8 cellular contexts compared by ENCODE assay signal in genomic region chr11:65204646-65205601, GRCh38. TPM values are rescaled to one million over a fixed set of nuclear protein-coding genes. Genes with fewer than 3 reads are reported as not detected.
A peak's percentile ranks its signal among the peaks of the same experiment; 100 is the strongest.
DNase-seq lines count a peak whose midpoint lies in the region; ATAC-seq, FAIRE-seq and TF ChIP-seq lines count a peak whose summit lies in the region.

No MANE protein-coding gene starts in this region.

- no peaks in the 10 kb centered on the region for H3K4me1 ChIP-seq in Panc1 (ENCODE audit: control insufficient read depth, insufficient read depth, low read length)
- no peaks in the 10 kb centered on the region for H3K4me1 ChIP-seq in right atrium auricular region
- H3K4me1 ChIP-seq in gastrocnemius medialis: no peaks in the 10 kb centered on the region

- in situ Hi-C loops in Panc1 (cut with HindIII; ENCODE audit: low pct_unique_long_range_greater_than_20kb, low sequenced_read_pairs): no loop called here
- in situ Hi-C loops in gastrocnemius medialis (cut with MboI; ENCODE audit: low sequenced_read_pairs in 4 of 4): no loop called here

- BruUV-seq in Panc1 (replicated peaks; lab: Mats Ljungman, UMichigan): no TSS peak

- H3K4me3 ChIP-seq in Panc1 (ENCODE audit: low read depth in 2 of 2, low read length in 2 of 2): no peak overlapping the region
- H3K4me3 ChIP-seq in right atrium auricular region: no peak overlapping the region
- H3K4me3 ChIP-seq in gastrocnemius medialis: no peak overlapping the region

- no peak overlapping the region for H3K27ac ChIP-seq in Panc1 (ENCODE audit: low read length)
- H3K27ac ChIP-seq in right atrium auricular region: no peak overlapping the region
- H3K27ac ChIP-seq in gastrocnemius medialis: no peak overlapping the region

- TF ChIP-seq POLR2A in GM12891 (IDR thresholded peaks at IDR 0.05; ENCODE audit: low read depth, low read length) (no peak), gastrocnemius medialis (IDR thresholded peaks at IDR 0.05) (no peak)

- DNase-seq in AG09319 (ENCODE audit: extremely low read depth, low read depth) (no peak), GM12891 (ENCODE audit: insufficient read length, low spot score) (peak; percentile 84), Panc1 (ENCODE audit: low read depth, low spot score) (no peak), amniotic epithelial cell (ENCODE audit: low read depth) (peak; percentile 26), right atrium auricular region (ENCODE audit: low spot score) (no peak), gastrocnemius medialis (no peak)

- H3K36me3 ChIP-seq in Panc1 (ENCODE audit: control insufficient read depth, insufficient read depth, low read length): peaks cover 6% of the 10 kb centered on the region
- H3K36me3 ChIP-seq in right atrium auricular region: peaks cover 83% of the 10 kb centered on the region
- H3K36me3 ChIP-seq in gastrocnemius medialis: peaks cover 0 to 78% of the 10 kb centered on the region in 2 donors

- peak; percentile 81 for FAIRE-seq in GM12891 (lab: Jason Lieb, UNC)

- intact Hi-C loops in Panc1 (cut with micrococcal nuclease; ENCODE audit: unreplicated experiment): no loop called here
- intact Hi-C loops in gastrocnemius medialis (cut with DNase I; ENCODE audit: low total_unique reads): no loop called here

- POLR2A ChIA-PET in Panc1 (lab: Charles Lee): no interaction called here

- peak; percentile 70 for ATAC-seq in Panc1
- ATAC-seq in gastrocnemius medialis: peak in 1 of 2 donors; percentile 49
- ATAC-seq in GM18502 (IDR thresholded peaks at IDR 0.05; ENCODE audit: poor library complexity, unreplicated experiment): no peak
- ATAC-seq in HG02938 (IDR thresholded peaks at IDR 0.05; ENCODE audit: unreplicated experiment): no peak

- CTCF ChIA-PET in Panc1 (lab: Charles Lee): interaction anchor here (0.5 to 1.1 kb wide), 3 partner anchors 43 to 124 kb away, joined by 3 to 6 read pairs (median 4); no protein-coding TSS in a partner anchor

- H3K9me3 ChIP-seq in Panc1 (ENCODE audit: control insufficient read depth, insufficient read depth, low read depth, low read length) (no peaks in the 10 kb centered on the region), right atrium auricular region (no peaks in the 10 kb centered on the region), gastrocnemius medialis (no peaks in the 10 kb centered on the region)

- H3K27me3 ChIP-seq in Panc1 (ENCODE audit: control insufficient read depth, insufficient read depth, low read length) (no peaks in the 10 kb centered on the region), right atrium auricular region (no peaks in the 10 kb centered on the region), gastrocnemius medialis (no peaks in the 10 kb centered on the region)

- TF ChIP-seq CTCF in AG09319 (IDR thresholded peaks at IDR 0.05; ENCODE audit: low read depth, low read length): peak; percentile 79
- peak; percentile 100 for TF ChIP-seq CTCF in Panc1 (IDR thresholded peaks at IDR 0.05)
- TF ChIP-seq CTCF in right atrium auricular region (IDR thresholded peaks at IDR 0.05): peak; percentile 79 to 89
- TF ChIP-seq CTCF in gastrocnemius medialis (IDR thresholded peaks at IDR 0.05 in 4 of 5, conservative IDR thresholded peaks at IDR 0.05 in 1 of 5): peak; percentile 56 to 83 (median 73)

TF ChIP-seq in GM12891, 5 proteins besides CTCF, POLR2A, EP300 and RAD21:
- TF ChIP-seq PAX5 (IDR thresholded peaks at IDR 0.05; ENCODE audit: insufficient read depth, low read length, severe bottlenecking) (no peak), TAF1 (IDR thresholded peaks at IDR 0.05; ENCODE audit: low read depth, low read length) (no peak), POU2F2 (IDR thresholded peaks at IDR 0.05; ENCODE audit: low read depth, low read length) (no peak), SPI1 (IDR thresholded peaks at IDR 0.05; ENCODE audit: low read depth, low read length) (no peak), POLR2AphosphoS5 (IDR thresholded peaks at IDR 0.05; ENCODE audit: low read depth, low read length) (no peak)
TF ChIP-seq in GM12891: peak in this region for 0.

RNA-seq across cellular contexts. Expression of gene CAPN1, which starts 23.2 kb away (rescaled TPM):
- 66.6 TPM for polyA plus RNA-seq in GM12891 (2012; ENCODE audit: low read depth, missing spikeins)
- total RNA-seq in Panc1 (2021; ENCODE audit: unreplicated experiment): 256 TPM
- 263 TPM for polyA plus RNA-seq in Panc1 (2012; ENCODE audit: insufficient read length)
- total RNA-seq in right atrium auricular region: 10 to 100 TPM; 89.9 to 93.0 TPM
- 100 to 1,000 TPM in 2 of 4 donors, 10 to 100 TPM in 2; 52.7 to 153 (median 106) TPM for total RNA-seq in gastrocnemius medialis

RNA-seq across cellular contexts. Expression of gene SPDYC, which starts 34.9 kb away (rescaled TPM):
- polyA plus RNA-seq in GM12891 (2012; ENCODE audit: low read depth, missing spikeins): not detected
- total RNA-seq in Panc1 (2021; ENCODE audit: unreplicated experiment) (not detected), right atrium auricular region (not detected), gastrocnemius medialis (not detected)
- not detected for polyA plus RNA-seq in Panc1 (2012; ENCODE audit: insufficient read length)

RNA-seq across cellular contexts. Expression of gene POLA2, which starts 56.8 kb away (rescaled TPM):
- 31.6 TPM for polyA plus RNA-seq in GM12891 (2012; ENCODE audit: low read depth, missing spikeins)
- total RNA-seq in Panc1 (2021; ENCODE audit: unreplicated experiment) (39.0 TPM), right atrium auricular region (10 to 100 TPM in 1 of 2 donors, 1 to 10 TPM in 1; 4.5 to 12.4 TPM), gastrocnemius medialis (1 to 10 TPM; 2.9 to 9.2 (median 6.9) TPM)
- polyA plus RNA-seq in Panc1 (2012; ENCODE audit: insufficient read length): 31.1 TPM

Comparison
In these comparisons a context has a peak if more than half of its experiments do, and no peak if none do; other contexts are left out.
1. DNase-seq: peak in GM12891 (single experiment) and amniotic epithelial cell (single experiment); none in AG09319 (single experiment), Panc1 (single experiment), right atrium auricular region (single experiment) and gastrocnemius medialis (0 of 2).
2. Peak in every context shown above with its lines, with median percentiles within 50 percentile points of each other: CTCF ChIP-seq.